Comparison of ENCODE assay signal across 8 cellular contexts in the genomic region with DNA sequence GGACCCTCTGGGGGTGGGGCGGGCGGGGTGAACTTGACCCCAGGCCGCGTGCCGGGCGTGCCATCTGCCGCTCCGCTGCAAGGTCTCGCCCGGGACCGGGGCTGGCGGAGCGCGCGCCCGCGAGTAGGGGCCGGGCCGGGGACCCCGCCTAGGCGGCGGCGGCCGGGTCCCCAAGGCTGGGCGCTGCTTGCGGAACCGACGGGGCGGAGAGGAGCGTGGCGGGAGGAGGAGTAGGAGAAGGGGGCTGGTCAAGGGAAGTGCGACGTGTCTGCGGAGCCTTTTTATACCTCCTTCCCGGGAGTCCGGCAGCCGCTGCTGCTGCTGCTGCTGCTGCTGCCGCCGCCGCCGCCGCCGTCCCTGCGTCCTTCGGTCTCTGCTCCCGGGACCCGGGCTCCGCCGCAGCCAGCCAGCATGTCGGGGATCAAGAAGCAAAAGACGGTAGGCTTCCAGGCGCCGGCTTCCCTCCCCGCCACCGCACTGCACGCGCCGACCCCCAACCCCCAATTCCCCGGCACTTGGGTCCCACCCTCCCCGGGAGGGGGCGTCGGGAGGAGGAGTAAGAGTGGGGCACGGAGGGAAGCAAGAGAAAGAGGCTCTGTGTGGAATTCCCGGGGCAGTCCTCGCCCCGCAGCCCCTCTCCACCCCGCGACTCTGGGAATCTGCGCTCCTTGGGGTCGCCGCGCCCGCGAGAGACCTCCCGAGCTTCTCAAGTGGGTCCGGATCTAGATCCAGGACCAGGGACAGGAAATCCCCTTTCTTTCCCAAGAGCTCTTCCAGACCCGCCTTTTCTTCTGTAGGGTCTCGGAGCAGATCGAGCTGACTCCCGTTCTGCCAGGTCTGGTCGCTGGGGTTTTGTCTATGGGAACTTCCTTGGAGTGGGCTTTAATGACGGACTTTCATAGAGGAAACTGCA. TPM values are rescaled to one million over a fixed set of nuclear protein-coding genes. Genes with fewer than 3 reads are reported as not detected.
A peak's percentile ranks its signal among the peaks of the same experiment; 100 is the strongest.
DNase-seq lines count a peak whose midpoint lies in the region; ATAC-seq lines count a peak whose summit lies in the region.

A gene (plus strand): TSS at position 308 of the 913 bp plus-strand sequence. CDS start 104 bp downstream, at position 412.

- H3K36me3 Mint-ChIP-seq in T-helper 2 cell treated with Interferon-gamma antibody and Interleukin-4, amounts not matched to agents 5 μg/mL and 100 μg/mL, for 36 hours (ENCODE audit: low read depth) = no peaks in the 10 kb centered on the region
- H3K36me3 Mint-ChIP-seq in dendritic cell treated with granulocyte-macrophage colony-stimulating factor and Interleukin-4, amounts not matched to agents 40 ng/mL and 50 ng/mL, for 4 days (ENCODE audit: low read depth) = peaks cover 10% of the 10 kb centered on the region

- ATAC-seq in HG02642 (IDR thresholded peaks at IDR 0.05; ENCODE audit: poor library complexity, unreplicated experiment) = peak; percentile 42
- ATAC-seq in left lobe of liver = peak; percentile 66
- no peak for ATAC-seq in GM18517 (IDR thresholded peaks at IDR 0.05; ENCODE audit: unreplicated experiment)
- ATAC-seq in HG03460 (IDR thresholded peaks at IDR 0.05; ENCODE audit: unreplicated experiment) = no peak

- H3K4me1 Mint-ChIP-seq in T-helper 2 cell treated with Interferon-gamma antibody and Interleukin-4, amounts not matched to agents 5 μg/mL and 100 μg/mL, for 36 hours (ENCODE audit: low read depth) = peaks cover 4% of the 10 kb centered on the region
- H3K4me1 Mint-ChIP-seq in dendritic cell treated with granulocyte-macrophage colony-stimulating factor and Interleukin-4, amounts not matched to agents 40 ng/mL and 50 ng/mL, for 4 days (ENCODE audit: low read depth) = peaks cover 52% of the 10 kb centered on the region

- DNase-seq in D341Med (ENCODE audit: low spot score) (peak; percentile 60), left lobe of liver (ENCODE audit: low spot score) (peak; percentile 70)
- DNase-seq in T-helper 2 cell treated with Interferon-gamma antibody and Interleukin-4, amounts not matched to agents 5 μg/mL and 100 μg/mL, for 36 hours (ENCODE audit: low spot score) = no peak
- DNase-seq in stimulated activated CD4-positive, alpha-beta T cell treated with anti-CD3 and anti-CD28 coated beads, Interleukin-4, amount 100 ng/mL, for 24 hours = peak; percentile 14

- H3K27ac Mint-ChIP-seq in T-helper 2 cell treated with Interferon-gamma antibody and Interleukin-4, amounts not matched to agents 5 μg/mL and 100 μg/mL, for 36 hours = no peak within 1 kb of the TSS
- peak within 1 kb of the TSS; percentile 90 for H3K27ac Mint-ChIP-seq in dendritic cell treated with granulocyte-macrophage colony-stimulating factor and Interleukin-4, amounts not matched to agents 40 ng/mL and 50 ng/mL, for 4 days

- H3K4me3 Mint-ChIP-seq in T-helper 2 cell treated with Interferon-gamma antibody and Interleukin-4, amounts not matched to agents 5 μg/mL and 100 μg/mL, for 36 hours = peak within 1 kb of the TSS; percentile 79
- H3K4me3 Mint-ChIP-seq in dendritic cell treated with granulocyte-macrophage colony-stimulating factor and Interleukin-4, amounts not matched to agents 40 ng/mL and 50 ng/mL, for 4 days = peak within 1 kb of the TSS; percentile 94

- peaks cover 45% of the 10 kb centered on the region for H3K27me3 Mint-ChIP-seq in T-helper 2 cell treated with Interferon-gamma antibody and Interleukin-4, amounts not matched to agents 5 μg/mL and 100 μg/mL, for 36 hours (ENCODE audit: low read depth)
- H3K27me3 Mint-ChIP-seq in dendritic cell treated with granulocyte-macrophage colony-stimulating factor and Interleukin-4, amounts not matched to agents 40 ng/mL and 50 ng/mL, for 4 days = peaks cover 12% of the 10 kb centered on the region

- H3K9me3 Mint-ChIP-seq in T-helper 2 cell treated with Interferon-gamma antibody and Interleukin-4, amounts not matched to agents 5 μg/mL and 100 μg/mL, for 36 hours = no peaks in the 10 kb centered on the region
- H3K9me3 Mint-ChIP-seq in dendritic cell treated with granulocyte-macrophage colony-stimulating factor and Interleukin-4, amounts not matched to agents 40 ng/mL and 50 ng/mL, for 4 days = no peaks in the 10 kb centered on the region

- intact Hi-C loops in dendritic cell treated with granulocyte-macrophage colony-stimulating factor and Interleukin-4, amounts not matched to agents 40 ng/mL and 50 ng/mL, for 4 days (cut with micrococcal nuclease) = loop anchor here (5.0 kb wide), 1 partner anchor 123 kb away; no protein-coding TSS in a partner anchor

RNA-seq across cellular contexts. Expression of the gene that starts here (rescaled TPM):
- 120 TPM for total RNA-seq in left lobe of liver

Comparison
In these comparisons a context has a peak if more than half of its experiments do, and no peak if none do; other contexts are left out.
1. ATAC-seq: peak in HG02642 (single experiment) and left lobe of liver (single experiment); none in GM18517 (single experiment) and HG03460 (single experiment).